ENCODE assay signal across 8 cellular contexts in genomic region chr9:8856686-8857329, GRCh38.
DNase-seq lines count a peak whose midpoint lies in the region; ATAC-seq, FAIRE-seq and TF ChIP-seq lines count a peak whose summit lies in the region.

No MANE protein-coding gene starts in this region.

- peaks cover 6% of the 10 kb centered on the region; the same call in 1 of the 2 replicates for H3F3A ChIP-seq in Loucy (ENCODE audit: low read depth)

- H3K4me2 ChIP-seq in BLaER1 (peak overlapping the region; percentile 84), Loucy (ENCODE audit: low read depth, low read length, poor library complexity, severe bottlenecking) (peak overlapping the region; percentile 93), endothelial cell of umbilical vein (ENCODE audit: insufficient read depth, low read length) (peak overlapping the region; percentile 54)

- H3K36me3 Mint-ChIP-seq in nephron progenitor cell (ENCODE audit: low read depth): no peaks in the 10 kb centered on the region

- peak overlapping the region; percentile 75 for H3K27ac ChIP-seq in BLaER1
- H3K27ac ChIP-seq in endothelial cell of umbilical vein (ENCODE audit: insufficient read depth, low read depth, low read length): no peak overlapping the region

- H3K9me3 Mint-ChIP-seq in nephron progenitor cell: no peaks in the 10 kb centered on the region

- H3K4me1 Mint-ChIP-seq in nephron progenitor cell: peaks cover 68% of the 10 kb centered on the region

- POLR2A ChIA-PET in endothelial cell of umbilical vein (lab: Charles Lee): no interaction called here

- no peak for TF ChIP-seq CTCF in Loucy (conservative IDR thresholded peaks at IDR 0.05; ENCODE audit: low read length)
- TF ChIP-seq CTCF in endothelial cell of umbilical vein (IDR thresholded peaks at IDR 0.05; ENCODE audit: extremely low read depth in 1 of 2, insufficient read depth in 1 of 2, low read depth in 1 of 2, low read length in 2 of 2): no peak
- no peak for TF ChIP-seq CTCF in nephron progenitor cell (IDR thresholded peaks at IDR 0.05)

- H3K27me3 ChIP-seq in BLaER1: no peaks in the 10 kb centered on the region
- peaks cover 5% of the 10 kb centered on the region for H3K27me3 ChIP-seq in Loucy (ENCODE audit: insufficient read depth, low read length, poor library complexity, severe bottlenecking)
- H3K27me3 ChIP-seq in endothelial cell of umbilical vein (ENCODE audit: control insufficient read depth in 2 of 2, insufficient read depth in 2 of 2, low read length in 2 of 2): peaks cover 13 to 22% of the 10 kb centered on the region in 2 experiments

- dilution Hi-C loops in endothelial cell of umbilical vein (cut with MboI; ENCODE audit: extremely low pct_ligation_motif_present, low sequenced_read_pairs): no loop called here

- H3K79me2 ChIP-seq in Loucy (ENCODE audit: insufficient read depth, low read length): peaks cover 69% of the 10 kb centered on the region
- no peaks in the 10 kb centered on the region for H3K79me2 ChIP-seq in endothelial cell of umbilical vein (ENCODE audit: control insufficient read depth, insufficient read depth, low read length)

- H3K4me3 ChIP-seq in BLaER1 (peak overlapping the region; percentile 83), Loucy (ENCODE audit: low read length, poor library complexity, severe bottlenecking) (peak overlapping the region; percentile 91), endothelial cell of umbilical vein (replicated peaks in 1 of 3; ENCODE audit: insufficient read depth in 1 of 3, low read depth in 1 of 3, low read length in 3 of 3) (peak overlapping the region; percentile 52 to 62 (median 59))

- TF ChIP-seq POLR2A in endothelial cell of umbilical vein (IDR thresholded peaks at IDR 0.05; ENCODE audit: low read depth, low read length): no peak

- H3K9ac ChIP-seq in BLaER1: peak overlapping the region; percentile 78
- peak overlapping the region; percentile 93 for H3K9ac ChIP-seq in Loucy (ENCODE audit: low read depth, low read length, poor library complexity, severe bottlenecking)
- peak overlapping the region; percentile 18 for H3K9ac ChIP-seq in endothelial cell of umbilical vein (replicated peaks; ENCODE audit: extremely low read depth, insufficient read depth, low read length)

- FAIRE-seq in endothelial cell of umbilical vein (lab: Jason Lieb, UNC): peak; percentile 80

- peaks cover 7% of the 10 kb centered on the region for H3K27me3 Mint-ChIP-seq in nephron progenitor cell (ENCODE audit: low read depth, poor library complexity)

- no peaks in the 10 kb centered on the region for H3K9me1 ChIP-seq in endothelial cell of umbilical vein (replicated peaks; ENCODE audit: control insufficient read depth, extremely low read depth, insufficient read depth, low read length)

- H2AFZ ChIP-seq in Loucy (ENCODE audit: low read length) (peak overlapping the region; percentile 87), endothelial cell of umbilical vein (ENCODE audit: low read depth, low read length) (peak overlapping the region; percentile 41)

- H4K20me1 ChIP-seq in BLaER1 (no peaks in the 10 kb centered on the region), Loucy (ENCODE audit: insufficient read depth, low read length, poor library complexity, severe bottlenecking) (peaks cover 53% of the 10 kb centered on the region), endothelial cell of umbilical vein (replicated peaks; ENCODE audit: control insufficient read depth, extremely low read depth, insufficient read depth, low read length) (no peaks in the 10 kb centered on the region)

- no peaks in the 10 kb centered on the region for H3K9me3 ChIP-seq in BLaER1
- H3K9me3 ChIP-seq in Loucy (ENCODE audit: insufficient read depth, low read depth, low read length): no peaks in the 10 kb centered on the region
- no peaks in the 10 kb centered on the region for H3K9me3 ChIP-seq in endothelial cell of umbilical vein (replicated peaks; ENCODE audit: control insufficient read depth, insufficient read depth, low read length)

- H3K9me2 ChIP-seq in Loucy (replicated peaks; ENCODE audit: low read depth, low read length): no peaks in the 10 kb centered on the region

- ATAC-seq in HG03139 (IDR thresholded peaks at IDR 0.05; ENCODE audit: unreplicated experiment) (no peak), GM21737 (IDR thresholded peaks at IDR 0.05; ENCODE audit: unreplicated experiment) (no peak)

- H3K4me1 ChIP-seq in BLaER1 (peaks cover 25% of the 10 kb centered on the region), Loucy (ENCODE audit: insufficient read depth, low read length, poor library complexity, severe bottlenecking) (peaks cover 53% of the 10 kb centered on the region), endothelial cell of umbilical vein (ENCODE audit: control insufficient read depth, extremely low read depth, insufficient read depth, low read length) (peaks cover 4% of the 10 kb centered on the region)

- CTCF ChIA-PET in endothelial cell of umbilical vein (lab: Charles Lee): interaction anchor here (0.7 to 1.2 kb wide), 4 partner anchors 8 to 1013 kb away, joined by 3 to 6 read pairs (median 4); no protein-coding TSS in a partner anchor

- H3K36me3 ChIP-seq in BLaER1 (no peaks in the 10 kb centered on the region), Loucy (ENCODE audit: insufficient read depth, low read length) (no peaks in the 10 kb centered on the region), endothelial cell of umbilical vein (ENCODE audit: control insufficient read depth in 2 of 2, extremely low read depth in 1 of 2, insufficient read depth in 2 of 2, low read length in 2 of 2) (no peaks in the 10 kb centered on the region)

- DNase-seq in endothelial cell of umbilical vein (ENCODE audit: low read depth, low spot score) (peak; percentile 26), nephron progenitor cell (peak; percentile 28), RKO (ENCODE audit: low spot score) (no peak)
- DNase-seq in central memory CD4-positive, alpha-beta T cell: no peak

- intact Hi-C loops in endothelial cell of umbilical vein (cut with micrococcal nuclease): loop anchor here (1.0 to 10.0 kb wide), 4 partner anchors 370 to 1287 kb away; partner anchors contain the start of gene DMAC1

- H3K27ac Mint-ChIP-seq in nephron progenitor cell: peak overlapping the region; percentile 90

- BruUV-seq in endothelial cell of umbilical vein (replicated peaks; lab: Mats Ljungman, UMichigan): no TSS peak

- peak overlapping the region; percentile 95 for H3K4me3 Mint-ChIP-seq in nephron progenitor cell

TF ChIP-seq in endothelial cell of umbilical vein, 7 proteins besides CTCF, POLR2A, EP300 and RAD21:
- TF ChIP-seq MAX (IDR thresholded peaks at IDR 0.05; ENCODE audit: insufficient read depth, insufficient read length) (no peak), JUN (IDR thresholded peaks at IDR 0.05; ENCODE audit: borderline replicate concordance, insufficient read depth, insufficient read length, low read depth) (no peak), MYC (IDR thresholded peaks at IDR 0.05; ENCODE audit: low read depth, low read length) (no peak), GATA2 (IDR thresholded peaks at IDR 0.05; ENCODE audit: insufficient read depth, insufficient read length, low read depth, low read length) (no peak), EZH2 (IDR thresholded peaks at IDR 0.05; ENCODE audit: borderline replicate concordance, low read depth, low read length, severe bottlenecking) (no peak), POLR2AphosphoS5 (IDR thresholded peaks at IDR 0.05; ENCODE audit: insufficient read depth, low read depth, low read length) (no peak), FOS (IDR thresholded peaks at IDR 0.05; ENCODE audit: borderline replicate concordance, insufficient read depth, low read length) (no peak)

Comparison
In these comparisons a context has a peak if more than half of its experiments do, and no peak if none do; other contexts are left out.
1. H3K9ac ChIP-seq: peak in every context shown above with its lines; median percentile 93 in Loucy; 78 in BLaER1; 18 in endothelial cell of umbilical vein.
2. DNase-seq: peak in endothelial cell of umbilical vein (single experiment) and nephron progenitor cell (single experiment); none in central memory CD4-positive, alpha-beta T cell (single experiment) and RKO (single experiment).
3. Peak in every context shown above with its lines, with median percentiles within 50 percentile points of each other: H3K4me2 ChIP-seq and H3K4me3 ChIP-seq.